9 cellular contexts compared by ENCODE assay signal in the genomic region with DNA sequence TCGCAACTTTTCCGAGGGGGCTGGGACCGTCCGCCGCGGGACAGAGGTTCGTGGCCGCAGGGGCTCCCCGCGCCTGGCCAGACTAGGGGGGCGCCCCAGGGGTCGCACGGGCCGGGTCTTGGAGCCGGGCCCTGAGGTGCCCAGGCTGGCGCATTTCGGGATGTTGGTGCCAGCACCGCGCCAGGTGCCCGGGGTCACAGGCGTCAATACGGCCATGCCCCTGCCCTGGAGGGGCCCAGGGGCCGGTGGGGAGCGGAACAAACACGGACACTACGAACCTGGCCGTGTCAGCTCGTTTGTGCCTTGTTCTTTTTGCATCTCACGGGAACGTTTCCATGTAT. TPM values are rescaled to one million over a fixed set of nuclear protein-coding genes. Genes with fewer than 3 reads are reported as not detected.
DNase-seq lines count a peak whose midpoint lies in the region; ATAC-seq, FAIRE-seq and TF ChIP-seq lines count a peak whose summit lies in the region.
"Had no signal": no experiment of that assay in that cellular context is flagged by ENCODE, and none has a peak within 500 bp of the region (broad histone marks: within the 10 kb centered on the region; RNA-seq: fewer than 3 reads in every experiment).

No MANE protein-coding gene starts in this region.

- BruUV-seq in HepG2 (replicated peaks; lab: Mats Ljungman, UMichigan), result no TSS peak
- BruUV-seq in mammary epithelial cell (replicated peaks; lab: Mats Ljungman, UMichigan), result no TSS peak
- no TSS peak for BruUV-seq in PC-3 (replicated peaks; lab: Mats Ljungman, UMichigan)

- no peak for TF ChIP-seq CTCF in liver (IDR thresholded peaks at IDR 0.05; ENCODE audit: low read depth, low read length, missing input control)
- no peak for TF ChIP-seq CTCF in HepG2 (CRISPR knock-in tag; IDR thresholded peaks at IDR 0.05)
- no peak for TF ChIP-seq CTCF in mammary epithelial cell (conservative IDR thresholded peaks at IDR 0.05 in 1 of 2, IDR thresholded peaks at IDR 0.05 in 1 of 2; ENCODE audit: extremely low read depth in 1 of 2, insufficient read depth in 1 of 2, low read depth in 1 of 2, low read length in 2 of 2)
- TF ChIP-seq CTCF in PC-3 (conservative IDR thresholded peaks at IDR 0.05; ENCODE audit: low read depth, low read length), result no peak

- H3K36me3 ChIP-seq in liver (ENCODE audit: control insufficient read depth in 4 of 4, insufficient read depth in 3 of 4, low read depth in 1 of 4, low read length in 3 of 4) (no peaks in the 10 kb centered on the region), HepG2 (replicated peaks in 1 of 2; ENCODE audit: control insufficient read depth in 1 of 2, insufficient read depth in 2 of 2, low read length in 2 of 2) (no peaks in the 10 kb centered on the region), mammary epithelial cell (ENCODE audit: insufficient read depth, low read length) (no peaks in the 10 kb centered on the region), mesodermal cell (ENCODE audit: control insufficient read depth, insufficient read depth, low read length) (no peaks in the 10 kb centered on the region), PC-3 (ENCODE audit: low read depth, low read length) (no peaks in the 10 kb centered on the region)

- H3K27ac ChIP-seq in liver (ENCODE audit: low read depth in 1 of 2, low read length in 2 of 2), result peak overlapping the region in 1 of 2 donors; percentile 56
- no peak overlapping the region for H3K27ac ChIP-seq in HepG2 (ENCODE audit: extremely low read length, insufficient read depth, low read length)
- H3K27ac ChIP-seq in mammary epithelial cell (ENCODE audit: insufficient read depth, low read depth, low read length), result no peak overlapping the region
- no peak overlapping the region for H3K27ac ChIP-seq in mesodermal cell (ENCODE audit: low read depth, low read length, severe bottlenecking)
- no peak overlapping the region for H3K27ac ChIP-seq in PC-3 (ENCODE audit: low read length)

- H3K27me3 ChIP-seq in liver (ENCODE audit: control insufficient read depth in 4 of 4, insufficient read depth in 4 of 4, low read length in 3 of 4) (peaks cover 2 to 8% (median 3%) of the 10 kb centered on the region in 4 donors), HepG2 (ENCODE audit: control insufficient read depth in 1 of 2, insufficient read depth in 2 of 2, low read length in 2 of 2) (peaks cover 0 to 40% of the 10 kb centered on the region in 2 experiments; a peak in 2 of 5 replicates), mammary epithelial cell (ENCODE audit: insufficient read depth, low read length) (peaks cover 12% of the 10 kb centered on the region), PC-3 (ENCODE audit: low read length) (no peaks in the 10 kb centered on the region)

- in situ Hi-C loops in HepG2 (cut with HindIII; ENCODE audit: extremely low pct_ligation_motif_present, low pct_unique_long_range_greater_than_20kb), result no loop called here
- in situ Hi-C loops in mammary epithelial cell (cut with MboI; ENCODE audit: low sequenced_read_pairs in 2 of 2), result no loop called here

- no peak for TF ChIP-seq RAD21 in liver (IDR thresholded peaks at IDR 0.05)
- TF ChIP-seq RAD21 in HepG2 (CRISPR knock-in tag; IDR thresholded peaks at IDR 0.05), result no peak

- H3K4me3 ChIP-seq in liver (ENCODE audit: low read depth in 1 of 3, low read length in 3 of 3) (peak overlapping the region in 2 of 3 donors; percentile 1 to 54), HepG2 (replicated peaks in 1 of 3; ENCODE audit: insufficient read depth in 1 of 3, low read depth in 2 of 3, low read length in 3 of 3) (no peak overlapping the region), mammary epithelial cell (replicated peaks in 1 of 3; ENCODE audit: insufficient read depth in 1 of 3, low read depth in 2 of 3, low read length in 3 of 3) (peak overlapping the region; percentile 18 to 51 (median 26)), mesodermal cell (ENCODE audit: extremely low read depth, insufficient read depth, low read length, poor library complexity, severe bottlenecking) (peak overlapping the region; percentile 43), PC-3 (ENCODE audit: low read length) (no peak overlapping the region)

- H3K9me3 ChIP-seq in liver (ENCODE audit: control insufficient read depth in 4 of 4, low read length in 3 of 4), result no peaks in the 10 kb centered on the region
- no peaks in the 10 kb centered on the region for H3K9me3 ChIP-seq in HepG2 (ENCODE audit: low read length)
- no peaks in the 10 kb centered on the region for H3K9me3 ChIP-seq in mammary epithelial cell (replicated peaks; ENCODE audit: insufficient read depth, low read length)
- H3K9me3 ChIP-seq in mesodermal cell (ENCODE audit: control insufficient read depth, low read length), result no peaks in the 10 kb centered on the region
- no peaks in the 10 kb centered on the region for H3K9me3 ChIP-seq in PC-3 (ENCODE audit: low read length)

- no peaks in the 10 kb centered on the region for H3F3A ChIP-seq in PC-3 (ENCODE audit: low read length, unreplicated experiment)

- intact Hi-C loops in HepG2 (cut with micrococcal nuclease; ENCODE audit: unreplicated experiment), result no loop called here
- intact Hi-C loops in mammary epithelial cell (cut with micrococcal nuclease), result no loop called here
- intact Hi-C loops in PC-3 (cut with micrococcal nuclease), result no loop called here

- no peak for TF ChIP-seq POLR2A in HepG2 (IDR thresholded peaks at IDR 0.05; ENCODE audit: insufficient read depth in 1 of 2, low read depth in 2 of 2, low read length in 2 of 2)

- dilution Hi-C loops in mammary epithelial cell (cut with HindIII; ENCODE audit: low sequenced_read_pairs), result no loop called here

- H4K20me1 ChIP-seq in HepG2 (ENCODE audit: insufficient read depth, low read length) (no peaks in the 10 kb centered on the region), mammary epithelial cell (ENCODE audit: insufficient read depth, low read length) (no peaks in the 10 kb centered on the region), PC-3 (ENCODE audit: low read length) (no peaks in the 10 kb centered on the region)

- H3K4me1 ChIP-seq in liver (ENCODE audit: control insufficient read depth in 4 of 4, insufficient read depth in 4 of 4, low read length in 3 of 4), result peaks cover 3 to 17% (median 5%) of the 10 kb centered on the region in 4 donors
- no peaks in the 10 kb centered on the region for H3K4me1 ChIP-seq in HepG2 (ENCODE audit: insufficient read depth, low read length)
- peaks cover 12% of the 10 kb centered on the region for H3K4me1 ChIP-seq in mammary epithelial cell (ENCODE audit: insufficient read depth, low read length)
- H3K4me1 ChIP-seq in mesodermal cell (ENCODE audit: control insufficient read depth, insufficient read depth, low read length, poor library complexity, severe bottlenecking), result peaks cover 13% of the 10 kb centered on the region
- no peaks in the 10 kb centered on the region for H3K4me1 ChIP-seq in PC-3 (ENCODE audit: insufficient read depth, low read length)

- H2AFZ ChIP-seq in HepG2 (ENCODE audit: low read length) (no peak overlapping the region), mammary epithelial cell (ENCODE audit: low read depth, low read length) (peak overlapping the region; percentile 84), PC-3 (ENCODE audit: low read length) (no peak overlapping the region)

- H3K4me2 ChIP-seq in HepG2 (ENCODE audit: low read depth, low read length) (no peak overlapping the region), mammary epithelial cell (ENCODE audit: insufficient read depth, low read depth, low read length) (peak overlapping the region; percentile 95), PC-3 (ENCODE audit: low read length) (no peak overlapping the region)

- no peaks in the 10 kb centered on the region for H3K9me2 ChIP-seq in PC-3 (replicated peaks; ENCODE audit: low read length)

- TF ChIP-seq EP300 in HepG2 (IDR thresholded peaks at IDR 0.05; ENCODE audit: low read depth in 2 of 2, low read length in 2 of 2) (no peak), HepG2 (CRISPR knock-in tag; IDR thresholded peaks at IDR 0.05; ENCODE audit: borderline replicate concordance) (no peak)

- FAIRE-seq in HepG2 (lab: Jason Lieb, UNC), result no peak

- DNase-seq in HepG2 (ENCODE audit: low spot score), result no peak
- DNase-seq in mammary epithelial cell, result no peak
- DNase-seq in NCI-H2227 (lab: John Stamatoyannopoulos, UW; ENCODE audit: unreplicated experiment), result no peak
- DNase-seq in PC-3, result no peak
- no peak for DNase-seq in activated gamma-delta T cell treated with Interleukin-2 at 50 U/mL for 16 hours
- DNase-seq: NCI-H1048 had no signal

- 10% methylated on average over 30 of the region's 30 CpGs for whole genome bisulfite sequencing in liver
- WGBS in HepG2 (ENCODE audit: low lambda C conversion rate), result 33% methylated on average over 15 of the region's 30 CpGs
- WGBS in mammary epithelial cell (ENCODE audit: low coverage, missing lambda C conversion rate), result 48% methylated on average over 7 of the region's 30 CpGs
- 27 to 34% methylated on average over 24 to 30 of the region's 30 CpGs for WGBS in mesodermal cell (ENCODE audit: insufficient coverage in 2 of 2), 2 experiments

- no peaks in the 10 kb centered on the region for H3K79me2 ChIP-seq in HepG2 (ENCODE audit: insufficient read depth, low read length)
- H3K79me2 ChIP-seq in mammary epithelial cell (ENCODE audit: insufficient read depth, low read length), result no peaks in the 10 kb centered on the region
- H3K79me2 ChIP-seq in PC-3 (ENCODE audit: low read length), result no peaks in the 10 kb centered on the region

- POLR2A ChIA-PET in HepG2 (lab: Yijun Ruan, JAX), result no interaction called here
- POLR2A ChIA-PET in PC-3 (lab: Charles Lee; ENCODE audit: unreplicated experiment), result no interaction called here

- no peak for ATAC-seq in HepG2
- no peak for ATAC-seq in HG02970 (IDR thresholded peaks at IDR 0.05; ENCODE audit: low FRiP score, unreplicated experiment)
- ATAC-seq in PC-3, result no peak

- H3K9ac ChIP-seq in liver (ENCODE audit: low read depth in 1 of 2, low read length in 2 of 2), result no peak overlapping the region
- no peak overlapping the region for H3K9ac ChIP-seq in HepG2 (ENCODE audit: insufficient read depth, low read depth, low read length)
- no peak overlapping the region for H3K9ac ChIP-seq in mammary epithelial cell (ENCODE audit: insufficient read depth, low read length)
- no peak overlapping the region for H3K9ac ChIP-seq in PC-3 (ENCODE audit: low read length)

- CTCF ChIA-PET in HepG2 (lab: Yijun Ruan, JAX; ENCODE audit: low intra/inter-chr PET ratio, low total read pairs), result no interaction called here
- CTCF ChIA-PET in mammary epithelial cell (lab: Charles Lee; ENCODE audit: low non-redundant PET), result no interaction called here
- CTCF ChIA-PET in PC-3 (lab: Charles Lee), result no interaction called here

RNA-seq across cellular contexts. Expression of a gene that starts 0.4 kb away (rescaled TPM):
- 1 to 10 TPM; 1.6 to 2.1 TPM for total RNA-seq in liver
- polyA plus RNA-seq in liver, result under 1 TPM; 0.65 to 0.94 TPM
- total RNA-seq in HepG2 (2016; rRNA removed; fragmentation: Illumina TruSeq; extraction: Trizol), result not detected in 2 replicates
- total RNA-seq in HepG2 (2016; cell fraction: cytosol; rRNA removed; fragmentation: Illumina TruSeq; extraction: Trizol; ENCODE audit: low read depth), result not detected in 2 replicates
- total RNA-seq in HepG2 (2016; cell fraction: insoluble cytoplasmic fraction; rRNA removed; fragmentation: Illumina TruSeq; extraction: Trizol), result not detected in 2 replicates
- total RNA-seq in HepG2 (2016; cell fraction: membrane; rRNA removed; fragmentation: Illumina TruSeq; extraction: Trizol), result not detected in 2 replicates
- not detected in 2 replicates for total RNA-seq in HepG2 (2016; cell fraction: nucleus; rRNA removed; fragmentation: Illumina TruSeq; extraction: Trizol)
- polyA plus RNA-seq in HepG2 (2011; rRNA removed), result not detected in 2 replicates
- not detected in 2 replicates for polyA plus RNA-seq in HepG2 (2011; cell fraction: cytosol; rRNA removed)
- polyA plus RNA-seq in HepG2 (2011; cell fraction: nucleus; rRNA removed), result not detected in 2 replicates
- not detected in 2 replicates for polyA plus RNA-seq in HepG2 (2012)
- polyA plus RNA-seq in HepG2 (2016; cell fraction: cytosol; fragmentation: Illumina TruSeq; extraction: Trizol; ENCODE audit: low read depth), result not detected in 2 replicates
- polyA plus RNA-seq in HepG2 (2016; cell fraction: insoluble cytoplasmic fraction; fragmentation: Illumina TruSeq; extraction: Trizol; ENCODE audit: low read depth), result not detected in 2 replicates
- polyA plus RNA-seq in HepG2 (2016; cell fraction: membrane; fragmentation: Illumina TruSeq; extraction: Trizol; ENCODE audit: low read depth), result not detected in 2 replicates
- not detected in 2 replicates for polyA plus RNA-seq in HepG2 (2016; cell fraction: nucleus; fragmentation: Illumina TruSeq; extraction: Trizol; ENCODE audit: insufficient read depth, low read depth)
- polyA minus RNA-seq in HepG2 (2011; rRNA and poly(A)+ RNA removed; ENCODE audit: low replicate concordance), result not detected in 2 replicates
- polyA minus RNA-seq in HepG2 (2011; cell fraction: cytosol; rRNA and poly(A)+ RNA removed), result not detected in 2 replicates
- polyA minus RNA-seq in HepG2 (2011; cell fraction: nucleus; rRNA and poly(A)+ RNA removed), result not detected in 2 replicates
- under 1 TPM in 1 of 2 donors, not detected in 1; 0.83 TPM for total RNA-seq in mammary epithelial cell
- polyA plus RNA-seq in mammary epithelial cell, result not detected
- not detected for polyA minus RNA-seq in mammary epithelial cell
- polyA plus RNA-seq in mesodermal cell (2013, experiment 1 of 2), result 4.1 TPM
- polyA plus RNA-seq in mesodermal cell (2013, experiment 2 of 2), result 3.0 TPM
- not detected in 2 replicates for total RNA-seq in PC-3 (2014; rRNA removed)

RNA-seq across cellular contexts. Expression of a gene that starts 40.8 kb away (rescaled TPM):
- total RNA-seq in liver (10 to 100 TPM; 37.8 to 43.9 TPM), HepG2 (2016; rRNA removed; fragmentation: Illumina TruSeq; extraction: Trizol) (53.9 and 73.8 TPM in 2 replicates), mammary epithelial cell (10 to 100 TPM; 58.0 to 93.5 TPM), PC-3 (2014; rRNA removed) (83.9 and 109 TPM in 2 replicates)
- polyA plus RNA-seq in liver (10 to 100 TPM in 1 of 2 donors, 1 to 10 TPM in 1; 8.6 to 17.3 TPM), HepG2 (2011; rRNA removed) (29.3 and 32.1 TPM in 2 replicates), mammary epithelial cell (36.7 TPM)
- total RNA-seq in HepG2 (2016; cell fraction: cytosol; rRNA removed; fragmentation: Illumina TruSeq; extraction: Trizol; ENCODE audit: low read depth), result 13.6 and 15.2 TPM in 2 replicates
- total RNA-seq in HepG2 (2016; cell fraction: insoluble cytoplasmic fraction; rRNA removed; fragmentation: Illumina TruSeq; extraction: Trizol), result 53.8 and 73.4 TPM in 2 replicates
- total RNA-seq in HepG2 (2016; cell fraction: membrane; rRNA removed; fragmentation: Illumina TruSeq; extraction: Trizol), result 46.1 and 47.0 TPM in 2 replicates
- total RNA-seq in HepG2 (2016; cell fraction: nucleus; rRNA removed; fragmentation: Illumina TruSeq; extraction: Trizol), result 30.5 and 36.6 TPM in 2 replicates
- 15.5 and 22.7 TPM in 2 replicates for polyA plus RNA-seq in HepG2 (2011; cell fraction: cytosol; rRNA removed)
- 16.1 and 16.9 TPM in 2 replicates for polyA plus RNA-seq in HepG2 (2011; cell fraction: nucleus; rRNA removed)
- 29.1 and 30.1 TPM in 2 replicates for polyA plus RNA-seq in HepG2 (2012)
- polyA plus RNA-seq in HepG2 (2016; cell fraction: cytosol; fragmentation: Illumina TruSeq; extraction: Trizol; ENCODE audit: low read depth), result 8.4 and 9.7 TPM in 2 replicates
- 64.4 and 68.4 TPM in 2 replicates for polyA plus RNA-seq in HepG2 (2016; cell fraction: insoluble cytoplasmic fraction; fragmentation: Illumina TruSeq; extraction: Trizol; ENCODE audit: low read depth)
- polyA plus RNA-seq in HepG2 (2016; cell fraction: membrane; fragmentation: Illumina TruSeq; extraction: Trizol; ENCODE audit: low read depth), result 26.9 and 28.8 TPM in 2 replicates
- 37.4 and 40.1 TPM in 2 replicates for polyA plus RNA-seq in HepG2 (2016; cell fraction: nucleus; fragmentation: Illumina TruSeq; extraction: Trizol; ENCODE audit: insufficient read depth, low read depth)
- polyA minus RNA-seq in HepG2 (2011; rRNA and poly(A)+ RNA removed; ENCODE audit: low replicate concordance), result 24.0 and 76.6 TPM in 2 replicates
- 36.8 and 38.1 TPM in 2 replicates for polyA minus RNA-seq in HepG2 (2011; cell fraction: cytosol; rRNA and poly(A)+ RNA removed)
- 38.5 and 46.7 TPM in 2 replicates for polyA minus RNA-seq in HepG2 (2011; cell fraction: nucleus; rRNA and poly(A)+ RNA removed)
- 37.2 TPM for polyA minus RNA-seq in mammary epithelial cell
- 55.3 TPM for polyA plus RNA-seq in mesodermal cell (2013, experiment 1 of 2)
- polyA plus RNA-seq in mesodermal cell (2013, experiment 2 of 2), result 55.4 TPM

Comparison
In these comparisons a context has a peak if more than half of its experiments do, and no peak if none do; other contexts are left out.
1. H3K4me3 ChIP-seq: peak in liver (2 of 3), mammary epithelial cell (3 of 3) and mesodermal cell (single experiment); none in HepG2 (0 of 3) and PC-3 (single experiment).